Comparison of ENCODE assay signal across 1 cellular context in genomic region chr16:85086347-85087291, GRCh38.
TF ChIP-seq lines count a peak whose summit lies in the region.

No MANE protein-coding gene starts in this region.

TF ChIP-seq in HEK293, 187 proteins besides CTCF, POLR2A, EP300 and RAD21 (continued from another document and continues in another):
- TF ChIP-seq, protein P1, sequence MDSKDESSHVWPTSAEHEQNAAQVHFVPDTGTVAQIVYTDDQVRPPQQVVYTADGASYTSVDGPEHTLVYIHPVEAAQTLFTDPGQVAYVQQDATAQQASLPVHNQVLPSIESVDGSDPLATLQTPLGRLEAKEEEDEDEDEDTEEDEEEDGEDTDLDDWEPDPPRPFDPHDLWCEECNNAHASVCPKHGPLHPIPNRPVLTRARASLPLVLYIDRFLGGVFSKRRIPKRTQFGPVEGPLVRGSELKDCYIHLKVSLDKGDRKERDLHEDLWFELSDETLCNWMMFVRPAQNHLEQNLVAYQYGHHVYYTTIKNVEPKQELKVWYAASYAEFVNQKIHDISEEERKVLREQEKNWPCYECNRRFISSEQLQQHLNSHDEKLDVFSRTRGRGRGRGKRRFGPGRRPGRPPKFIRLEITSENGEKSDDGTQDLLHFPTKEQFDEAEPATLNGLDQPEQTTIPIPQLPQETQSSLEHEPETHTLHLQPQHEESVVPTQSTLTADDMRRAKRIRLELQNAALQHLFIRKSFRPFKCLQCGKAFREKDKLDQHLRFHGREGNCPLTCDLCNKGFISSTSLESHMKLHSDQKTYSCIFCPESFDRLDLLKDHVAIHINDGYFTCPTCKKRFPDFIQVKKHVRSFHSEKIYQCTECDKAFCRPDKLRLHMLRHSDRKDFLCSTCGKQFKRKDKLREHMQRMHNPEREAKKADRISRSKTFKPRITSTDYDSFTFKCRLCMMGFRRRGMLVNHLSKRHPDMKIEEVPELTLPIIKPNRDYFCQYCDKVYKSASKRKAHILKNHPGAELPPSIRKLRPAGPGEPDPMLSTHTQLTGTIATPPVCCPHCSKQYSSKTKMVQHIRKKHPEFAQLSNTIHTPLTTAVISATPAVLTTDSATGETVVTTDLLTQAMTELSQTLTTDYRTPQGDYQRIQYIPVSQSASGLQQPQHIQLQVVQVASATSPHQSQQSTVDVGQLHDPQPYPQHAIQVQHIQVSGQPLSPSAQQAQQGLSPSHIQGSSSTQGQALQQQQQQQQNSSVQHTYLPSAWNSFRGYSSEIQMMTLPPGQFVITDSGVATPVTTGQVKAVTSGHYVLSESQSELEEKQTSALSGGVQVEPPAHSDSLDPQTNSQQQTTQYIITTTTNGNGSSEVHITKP (tag by site-specific recombination; IDR thresholded peaks at IDR 0.05): no peak
- peak; percentile 69 for TF ChIP-seq ZNF600 (tag by site-specific recombination; IDR thresholded peaks at IDR 0.05)
- TF ChIP-seq ZNF121 (tag by site-specific recombination; IDR thresholded peaks at IDR 0.05): no peak
- no peak for TF ChIP-seq ZBTB6 (tag by site-specific recombination; IDR thresholded peaks at IDR 0.05)
- TF ChIP-seq ZBTB7A (tag by site-specific recombination; IDR thresholded peaks at IDR 0.05; ENCODE audit: low read depth): no peak
- TF ChIP-seq ZBTB17 (tag by site-specific recombination; IDR thresholded peaks at IDR 0.05): no peak
- no peak for TF ChIP-seq ZNF366 (tag by site-specific recombination; conservative IDR thresholded peaks at IDR 0.05)
- TF ChIP-seq REPIN1 (tag by site-specific recombination; IDR thresholded peaks at IDR 0.05; ENCODE audit: low read depth): no peak
- no peak for TF ChIP-seq ZSCAN16 (tag by site-specific recombination; IDR thresholded peaks at IDR 0.05)
- TF ChIP-seq ZNF629 (tag by site-specific recombination; IDR thresholded peaks at IDR 0.05): peak; percentile 36; the same call in 1 of the 2 replicates
- TF ChIP-seq SALL2 (tag by site-specific recombination; IDR thresholded peaks at IDR 0.05; ENCODE audit: borderline replicate concordance): no peak
- TF ChIP-seq ZNF830 (tag by site-specific recombination; IDR thresholded peaks at IDR 0.05; ENCODE audit: low read depth): no peak
- no peak for TF ChIP-seq ZNF501 (tag by site-specific recombination; IDR thresholded peaks at IDR 0.05)
- no peak for TF ChIP-seq ZNF426 (tag by site-specific recombination; IDR thresholded peaks at IDR 0.05)
- TF ChIP-seq ZNF645 (tag by site-specific recombination; IDR thresholded peaks at IDR 0.05): no peak
- TF ChIP-seq ZFP41 (tag by site-specific recombination; IDR thresholded peaks at IDR 0.05; ENCODE audit: borderline replicate concordance): no peak
- no peak for TF ChIP-seq ZNF146 (tag by site-specific recombination; IDR thresholded peaks at IDR 0.05)
- TF ChIP-seq REST (tag by site-specific recombination; IDR thresholded peaks at IDR 0.05): no peak
- no peak for TF ChIP-seq ZNF621 (tag by site-specific recombination; IDR thresholded peaks at IDR 0.05)
- TF ChIP-seq, protein P2, sequence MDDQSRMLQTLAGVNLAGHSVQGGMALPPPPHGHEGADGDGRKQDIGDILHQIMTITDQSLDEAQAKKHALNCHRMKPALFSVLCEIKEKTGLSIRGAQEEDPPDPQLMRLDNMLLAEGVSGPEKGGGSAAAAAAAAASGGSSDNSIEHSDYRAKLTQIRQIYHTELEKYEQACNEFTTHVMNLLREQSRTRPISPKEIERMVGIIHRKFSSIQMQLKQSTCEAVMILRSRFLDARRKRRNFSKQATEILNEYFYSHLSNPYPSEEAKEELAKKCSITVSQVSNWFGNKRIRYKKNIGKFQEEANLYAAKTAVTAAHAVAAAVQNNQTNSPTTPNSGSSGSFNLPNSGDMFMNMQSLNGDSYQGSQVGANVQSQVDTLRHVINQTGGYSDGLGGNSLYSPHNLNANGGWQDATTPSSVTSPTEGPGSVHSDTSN (CRISPR knock-in tag; IDR thresholded peaks at IDR 0.05): no peak
- TF ChIP-seq KLF17 (tag by site-specific recombination; IDR thresholded peaks at IDR 0.05): peak; percentile 67
- TF ChIP-seq, protein P3, sequence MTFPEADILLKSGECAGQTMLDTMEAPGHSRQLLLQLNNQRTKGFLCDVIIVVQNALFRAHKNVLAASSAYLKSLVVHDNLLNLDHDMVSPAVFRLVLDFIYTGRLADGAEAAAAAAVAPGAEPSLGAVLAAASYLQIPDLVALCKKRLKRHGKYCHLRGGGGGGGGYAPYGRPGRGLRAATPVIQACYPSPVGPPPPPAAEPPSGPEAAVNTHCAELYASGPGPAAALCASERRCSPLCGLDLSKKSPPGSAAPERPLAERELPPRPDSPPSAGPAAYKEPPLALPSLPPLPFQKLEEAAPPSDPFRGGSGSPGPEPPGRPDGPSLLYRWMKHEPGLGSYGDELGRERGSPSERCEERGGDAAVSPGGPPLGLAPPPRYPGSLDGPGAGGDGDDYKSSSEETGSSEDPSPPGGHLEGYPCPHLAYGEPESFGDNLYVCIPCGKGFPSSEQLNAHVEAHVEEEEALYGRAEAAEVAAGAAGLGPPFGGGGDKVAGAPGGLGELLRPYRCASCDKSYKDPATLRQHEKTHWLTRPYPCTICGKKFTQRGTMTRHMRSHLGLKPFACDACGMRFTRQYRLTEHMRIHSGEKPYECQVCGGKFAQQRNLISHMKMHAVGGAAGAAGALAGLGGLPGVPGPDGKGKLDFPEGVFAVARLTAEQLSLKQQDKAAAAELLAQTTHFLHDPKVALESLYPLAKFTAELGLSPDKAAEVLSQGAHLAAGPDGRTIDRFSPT (tag by site-specific recombination; IDR thresholded peaks at IDR 0.05): no peak
- TF ChIP-seq ZBTB21 (tag by site-specific recombination; IDR thresholded peaks at IDR 0.05): 0 out of 2 replicates have a peak, but pooled peaks have one; percentile 44
- peak; percentile 29; the same call in 1 of the 2 replicates for TF ChIP-seq ZNF398 (tag by site-specific recombination; IDR thresholded peaks at IDR 0.05)
- peak; percentile 40; the same call in 1 of the 2 replicates for TF ChIP-seq ZNF654 (tag by site-specific recombination; IDR thresholded peaks at IDR 0.05; ENCODE audit: low read depth)
- TF ChIP-seq ZNF571 (tag by site-specific recombination; IDR thresholded peaks at IDR 0.05): no peak
- TF ChIP-seq HOXA7 (CRISPR knock-in tag; IDR thresholded peaks at IDR 0.05; ENCODE audit: borderline replicate concordance): no peak
- no peak for TF ChIP-seq ZNF239 (tag by site-specific recombination; IDR thresholded peaks at IDR 0.05)
- TF ChIP-seq KLF1 (tag by site-specific recombination; IDR thresholded peaks at IDR 0.05): peak; percentile 87
- peak; percentile 27; the same call in 1 of the 2 replicates for TF ChIP-seq ZFHX2 (tag by site-specific recombination; conservative IDR thresholded peaks at IDR 0.05)
- no peak for TF ChIP-seq ZNF157 (tag by site-specific recombination; IDR thresholded peaks at IDR 0.05)
- no peak for TF ChIP-seq ZNF510 (tag by site-specific recombination; IDR thresholded peaks at IDR 0.05; ENCODE audit: insufficient replicate concordance)
- no peak for TF ChIP-seq ZNF701 (tag by site-specific recombination; IDR thresholded peaks at IDR 0.05)
- TF ChIP-seq ZNF112 (tag by site-specific recombination; IDR thresholded peaks at IDR 0.05): no peak
- TF ChIP-seq BCL11A (tag by site-specific recombination; IDR thresholded peaks at IDR 0.05; ENCODE audit: low read depth): no peak
- TF ChIP-seq ZNF138 (tag by site-specific recombination; IDR thresholded peaks at IDR 0.05; ENCODE audit: borderline replicate concordance): no peak
- no peak for TF ChIP-seq GLI4 (tag by site-specific recombination; IDR thresholded peaks at IDR 0.05)
- peak; percentile 42 for TF ChIP-seq ZIC2 (tag by site-specific recombination; IDR thresholded peaks at IDR 0.05)
- TF ChIP-seq ZNF324 (tag by site-specific recombination; IDR thresholded peaks at IDR 0.05): no peak
- TF ChIP-seq ZNF404 (tag by site-specific recombination; IDR thresholded peaks at IDR 0.05): no peak
- TF ChIP-seq ZNF660 (tag by site-specific recombination; IDR thresholded peaks at IDR 0.05): peak; percentile 60; the same call in 1 of the 2 replicates
- no peak for TF ChIP-seq ZNF292 (tag by site-specific recombination; IDR thresholded peaks at IDR 0.05; ENCODE audit: borderline replicate concordance, low read depth)
- no peak for TF ChIP-seq ZNF610 (tag by site-specific recombination; IDR thresholded peaks at IDR 0.05; ENCODE audit: borderline replicate concordance)
- TF ChIP-seq ZFP69B (tag by site-specific recombination; IDR thresholded peaks at IDR 0.05): peak; percentile 30; the same call in 1 of the 2 replicates
- TF ChIP-seq ZNF140 (tag by site-specific recombination; IDR thresholded peaks at IDR 0.05): no peak
- no peak for TF ChIP-seq ZNF211 (tag by site-specific recombination; IDR thresholded peaks at IDR 0.05; ENCODE audit: low read depth)
- TF ChIP-seq, protein P4, sequence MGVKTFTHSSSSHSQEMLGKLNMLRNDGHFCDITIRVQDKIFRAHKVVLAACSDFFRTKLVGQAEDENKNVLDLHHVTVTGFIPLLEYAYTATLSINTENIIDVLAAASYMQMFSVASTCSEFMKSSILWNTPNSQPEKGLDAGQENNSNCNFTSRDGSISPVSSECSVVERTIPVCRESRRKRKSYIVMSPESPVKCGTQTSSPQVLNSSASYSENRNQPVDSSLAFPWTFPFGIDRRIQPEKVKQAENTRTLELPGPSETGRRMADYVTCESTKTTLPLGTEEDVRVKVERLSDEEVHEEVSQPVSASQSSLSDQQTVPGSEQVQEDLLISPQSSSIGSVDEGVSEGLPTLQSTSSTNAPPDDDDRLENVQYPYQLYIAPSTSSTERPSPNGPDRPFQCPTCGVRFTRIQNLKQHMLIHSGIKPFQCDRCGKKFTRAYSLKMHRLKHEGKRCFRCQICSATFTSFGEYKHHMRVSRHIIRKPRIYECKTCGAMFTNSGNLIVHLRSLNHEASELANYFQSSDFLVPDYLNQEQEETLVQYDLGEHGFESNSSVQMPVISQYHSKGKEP (tag by site-specific recombination; IDR thresholded peaks at IDR 0.05): no peak
